25 cellular contexts compared by ENCODE assay signal in genomic region chr4:143308377-143308776, GRCh38.
"Had no signal": no experiment of that assay in that cellular context is flagged by ENCODE, and none has a peak within 500 bp of the region (broad histone marks: within the 10 kb centered on the region; RNA-seq: fewer than 3 reads in every experiment).

No MANE protein-coding gene starts in this region.

- H3K27ac ChIP-seq: stomach, suprapubic skin, testis, thoracic aorta, thyroid gland, tibial artery, tibial nerve, upper lobe of left lung, upper lobe of right lung, vagina had no signal

- H3K36me3 ChIP-seq: stomach, suprapubic skin, thoracic aorta, thyroid gland, tibial artery, tibial nerve, transverse colon, upper lobe of left lung, upper lobe of right lung, uterus, vagina had no signal

- H3K27me3 ChIP-seq: stomach, suprapubic skin, testis, thyroid gland, tibial artery, tibial nerve, transverse colon, upper lobe of left lung, upper lobe of right lung, uterus, vagina had no signal

- H3K4me3 ChIP-seq: stomach, suprapubic skin, testis, thoracic aorta, thyroid gland, tibial artery, tibial nerve, transverse colon, upper lobe of left lung, upper lobe of right lung, uterus, vagina had no signal

- H3K9me3 ChIP-seq: stomach, suprapubic skin, testis, thoracic aorta, thyroid gland, tibial artery, tibial nerve, transverse colon, upper lobe of left lung, upper lobe of right lung, uterus, vagina had no signal

- DNase-seq: stimulated activated CD4-positive, alpha-beta T cell treated with anti-CD3 and anti-CD28 coated beads, Interleukin-2, amount 100 ng/mL, for 48 hours; stimulated activated CD4-positive, alpha-beta T cell treated with anti-CD3 and anti-CD28 coated beads, Interleukin-4, amount 100 ng/mL, for 1 hour; stimulated activated CD4-positive, alpha-beta T cell treated with anti-CD3 and anti-CD28 coated beads, Interleukin-4, amount 100 ng/mL, for 24 hours; stimulated activated CD4-positive, alpha-beta T cell treated with anti-CD3 and anti-CD28 coated beads, Interleukin-4, amount 100 ng/mL, for 4 hours; stimulated activated CD8-positive, alpha-beta memory T cell treated with anti-CD3 and anti-CD28 coated beads, Interleukin-4, amount 100 ng/mL, for 48 hours; stimulated activated naive B cell treated with anti-CD40 and anti-IgM and Interleukin-4, amounts not matched to agents 10 μg/mL and 1 μg/mL and 100 μg/mL, for 72 hours; stimulated activated naive CD4-positive, alpha-beta T cell; stimulated activated naive CD4-positive, alpha-beta T cell treated with Interleukin-2 at 50 U/mL for 16 hours; stimulated activated naive CD8-positive, alpha-beta T cell treated with anti-CD3 and anti-CD28 coated beads, Interleukin-15, amount 100 ng/mL, for 72 hours; stimulated activated naive CD8-positive, alpha-beta T cell treated with anti-CD3 and anti-CD28 coated beads, Interleukin-15, Interleukin-2, amounts not matched to agents 100 U/mL and 50 U/mL, for 24 hours; stomach; substantia nigra; testis; thyroid gland; tibial artery; transverse colon; trophoblast cell; upper lobe of left lung; upper lobe of right lung; uterus had no signal

- FAIRE-seq: urothelium cell line had no signal

- H3K4me1 ChIP-seq: suprapubic skin, testis, thyroid gland, tibial artery, upper lobe of left lung, upper lobe of right lung, uterus, vagina had no signal

- ATAC-seq: stimulated activated naive B cell treated with anti-CD40 and anti-IgM and Interleukin-4, amounts not matched to agents 10 μg/mL and 1 μg/mL and 100 μg/mL, for 72 hours; stimulated activated naive CD8-positive, alpha-beta T cell treated with anti-CD3 and anti-CD28 coated beads, Interleukin-15, amount 100 ng/mL, for 72 hours; stimulated activated naive CD8-positive, alpha-beta T cell treated with anti-CD3 and anti-CD28 coated beads, Interleukin-15, Interleukin-2, amounts not matched to agents 100 U/mL and 50 U/mL, for 24 hours; upper lobe of right lung had no signal
